In the genomic region with DNA sequence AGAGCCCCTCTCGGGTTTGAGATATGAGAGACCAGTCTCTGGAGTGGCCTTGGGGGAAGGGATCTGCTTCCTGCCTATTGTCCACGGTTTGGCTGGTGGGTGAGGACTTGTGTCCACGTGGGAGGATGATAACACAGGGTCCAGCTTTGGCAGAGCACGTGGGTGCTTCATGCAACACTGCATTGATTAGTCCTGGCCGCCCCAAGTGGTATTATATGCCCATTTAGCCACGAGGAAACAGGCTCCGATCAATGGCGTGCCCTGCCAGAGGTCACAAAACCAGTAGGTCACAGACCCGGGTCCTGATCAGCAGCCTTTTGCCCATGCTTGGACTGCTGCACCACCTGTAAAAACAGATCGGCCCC, we compare ENCODE assay signal across 1 cellular context.
TF ChIP-seq lines count a peak whose summit lies in the region.

No MANE protein-coding gene starts in this region.

TF ChIP-seq in GM23338, 12 proteins besides CTCF, POLR2A, EP300 and RAD21 (continued from another document):
- TF ChIP-seq, protein P1, sequence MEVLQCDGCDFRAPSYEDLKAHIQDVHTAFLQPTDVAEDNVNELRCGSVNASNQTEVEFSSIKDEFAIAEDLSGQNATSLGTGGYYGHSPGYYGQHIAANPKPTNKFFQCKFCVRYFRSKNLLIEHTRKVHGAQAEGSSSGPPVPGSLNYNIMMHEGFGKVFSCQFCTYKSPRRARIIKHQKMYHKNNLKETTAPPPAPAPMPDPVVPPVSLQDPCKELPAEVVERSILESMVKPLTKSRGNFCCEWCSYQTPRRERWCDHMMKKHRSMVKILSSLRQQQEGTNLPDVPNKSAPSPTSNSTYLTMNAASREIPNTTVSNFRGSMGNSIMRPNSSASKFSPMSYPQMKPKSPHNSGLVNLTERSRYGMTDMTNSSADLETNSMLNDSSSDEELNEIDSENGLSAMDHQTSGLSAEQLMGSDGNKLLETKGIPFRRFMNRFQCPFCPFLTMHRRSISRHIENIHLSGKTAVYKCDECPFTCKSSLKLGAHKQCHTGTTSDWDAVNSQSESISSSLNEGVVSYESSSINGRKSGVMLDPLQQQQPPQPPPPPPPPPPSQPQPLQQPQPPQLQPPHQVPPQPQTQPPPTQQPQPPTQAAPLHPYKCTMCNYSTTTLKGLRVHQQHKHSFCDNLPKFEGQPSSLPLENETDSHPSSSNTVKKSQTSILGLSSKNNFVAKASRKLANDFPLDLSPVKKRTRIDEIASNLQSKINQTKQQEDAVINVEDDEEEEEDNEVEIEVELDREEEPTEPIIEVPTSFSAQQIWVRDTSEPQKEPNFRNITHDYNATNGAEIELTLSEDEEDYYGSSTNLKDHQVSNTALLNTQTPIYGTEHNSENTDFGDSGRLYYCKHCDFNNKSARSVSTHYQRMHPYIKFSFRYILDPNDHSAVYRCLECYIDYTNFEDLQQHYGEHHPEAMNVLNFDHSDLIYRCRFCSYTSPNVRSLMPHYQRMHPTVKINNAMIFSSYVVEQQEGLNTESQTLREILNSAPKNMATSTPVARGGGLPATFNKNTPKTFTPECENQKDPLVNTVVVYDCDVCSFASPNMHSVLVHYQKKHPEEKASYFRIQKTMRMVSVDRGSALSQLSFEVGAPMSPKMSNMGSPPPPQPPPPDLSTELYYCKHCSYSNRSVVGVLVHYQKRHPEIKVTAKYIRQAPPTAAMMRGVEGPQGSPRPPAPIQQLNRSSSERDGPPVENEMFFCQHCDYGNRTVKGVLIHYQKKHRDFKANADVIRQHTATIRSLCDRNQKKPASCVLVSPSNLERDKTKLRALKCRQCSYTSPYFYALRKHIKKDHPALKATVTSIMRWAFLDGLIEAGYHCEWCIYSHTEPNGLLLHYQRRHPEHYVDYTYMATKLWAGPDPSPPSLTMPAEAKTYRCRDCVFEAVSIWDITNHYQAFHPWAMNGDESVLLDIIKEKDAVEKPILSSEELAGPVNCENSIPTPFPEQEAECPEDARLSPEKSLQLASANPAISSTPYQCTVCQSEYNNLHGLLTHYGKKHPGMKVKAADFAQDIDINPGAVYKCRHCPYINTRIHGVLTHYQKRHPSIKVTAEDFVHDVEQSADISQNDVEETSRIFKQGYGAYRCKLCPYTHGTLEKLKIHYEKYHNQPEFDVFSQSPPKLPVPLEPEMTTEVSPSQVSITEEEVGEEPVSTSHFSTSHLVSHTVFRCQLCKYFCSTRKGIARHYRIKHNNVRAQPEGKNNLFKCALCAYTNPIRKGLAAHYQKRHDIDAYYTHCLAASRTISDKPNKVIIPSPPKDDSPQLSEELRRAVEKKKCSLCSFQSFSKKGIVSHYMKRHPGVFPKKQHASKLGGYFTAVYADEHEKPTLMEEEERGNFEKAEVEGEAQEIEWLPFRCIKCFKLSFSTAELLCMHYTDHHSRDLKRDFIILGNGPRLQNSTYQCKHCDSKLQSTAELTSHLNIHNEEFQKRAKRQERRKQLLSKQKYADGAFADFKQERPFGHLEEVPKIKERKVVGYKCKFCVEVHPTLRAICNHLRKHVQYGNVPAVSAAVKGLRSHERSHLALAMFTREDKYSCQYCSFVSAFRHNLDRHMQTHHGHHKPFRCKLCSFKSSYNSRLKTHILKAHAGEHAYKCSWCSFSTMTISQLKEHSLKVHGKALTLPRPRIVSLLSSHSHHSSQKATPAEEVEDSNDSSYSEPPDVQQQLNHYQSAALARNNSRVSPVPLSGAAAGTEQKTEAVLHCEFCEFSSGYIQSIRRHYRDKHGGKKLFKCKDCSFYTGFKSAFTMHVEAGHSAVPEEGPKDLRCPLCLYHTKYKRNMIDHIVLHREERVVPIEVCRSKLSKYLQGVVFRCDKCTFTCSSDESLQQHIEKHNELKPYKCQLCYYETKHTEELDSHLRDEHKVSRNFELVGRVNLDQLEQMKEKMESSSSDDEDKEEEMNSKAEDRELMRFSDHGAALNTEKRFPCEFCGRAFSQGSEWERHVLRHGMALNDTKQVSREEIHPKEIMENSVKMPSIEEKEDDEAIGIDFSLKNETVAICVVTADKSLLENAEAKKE (CRISPR knock-in tag; IDR thresholded peaks at IDR 0.05): no peak
- TF ChIP-seq ZNF331 (CRISPR knock-in tag; IDR thresholded peaks at IDR 0.05; ENCODE audit: low read depth): no peak
- no peak for TF ChIP-seq ZNF114 (CRISPR knock-in tag; IDR thresholded peaks at IDR 0.05)
- TF ChIP-seq, protein P2, sequence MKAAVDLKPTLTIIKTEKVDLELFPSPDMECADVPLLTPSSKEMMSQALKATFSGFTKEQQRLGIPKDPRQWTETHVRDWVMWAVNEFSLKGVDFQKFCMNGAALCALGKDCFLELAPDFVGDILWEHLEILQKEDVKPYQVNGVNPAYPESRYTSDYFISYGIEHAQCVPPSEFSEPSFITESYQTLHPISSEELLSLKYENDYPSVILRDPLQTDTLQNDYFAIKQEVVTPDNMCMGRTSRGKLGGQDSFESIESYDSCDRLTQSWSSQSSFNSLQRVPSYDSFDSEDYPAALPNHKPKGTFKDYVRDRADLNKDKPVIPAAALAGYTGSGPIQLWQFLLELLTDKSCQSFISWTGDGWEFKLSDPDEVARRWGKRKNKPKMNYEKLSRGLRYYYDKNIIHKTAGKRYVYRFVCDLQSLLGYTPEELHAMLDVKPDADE (IDR thresholded peaks at IDR 0.05): no peak
- TF ChIP-seq JUNB (IDR thresholded peaks at IDR 0.05; ENCODE audit: unreplicated experiment): no peak
- TF ChIP-seq POLR2AphosphoS5 (IDR thresholded peaks at IDR 0.05; ENCODE audit: low read depth): no peak
- TF ChIP-seq EZH2phosphoT487 (IDR thresholded peaks at IDR 0.05; ENCODE audit: unreplicated experiment): no peak
- no peak for TF ChIP-seq NANOG (IDR thresholded peaks at IDR 0.05; ENCODE audit: borderline replicate concordance)
- TF ChIP-seq CREB1 (CRISPR knock-in tag; IDR thresholded peaks at IDR 0.05; ENCODE audit: low read depth): no peak
- TF ChIP-seq STAT1 (IDR thresholded peaks at IDR 0.05; ENCODE audit: unreplicated experiment): no peak
